In genomic region chrX:48945517-48946348, GRCh38 we compare ENCODE assay signal across 8 cellular contexts. TPM values are rescaled to one million over a fixed set of nuclear protein-coding genes. Genes with fewer than 3 reads are reported as not detected.
DNase-seq lines count a peak whose midpoint lies in the region; ATAC-seq, FAIRE-seq and TF ChIP-seq lines count a peak whose summit lies in the region.

No MANE protein-coding gene starts in this region.

- CTCF ChIA-PET in HepG2 (lab: Yijun Ruan, JAX; ENCODE audit: low intra/inter-chr PET ratio, low total read pairs): interaction anchor here (1.1 kb wide), 1 partner anchor 28 kb away, joined by 3 read pairs; no protein-coding TSS in a partner anchor

- H3K27me3 Mint-ChIP-seq in chondrocyte (ENCODE audit: low read depth): no peaks in the 10 kb centered on the region

- H3K36me3 Mint-ChIP-seq in chondrocyte (ENCODE audit: low read depth): no peaks in the 10 kb centered on the region

- in situ Hi-C loops in HepG2 (cut with HindIII; ENCODE audit: extremely low pct_ligation_motif_present, low pct_unique_long_range_greater_than_20kb): no loop called here

- H3K4me1 ChIP-seq in HepG2 (ENCODE audit: insufficient read depth, low read length) (peaks cover 25% of the 10 kb centered on the region), tibial artery (peaks cover 0 to 9% (median 0%) of the 10 kb centered on the region in 4 donors)

- FAIRE-seq in HTR-8/SVneo (lab: Jason Lieb, UNC): no peak
- peak; percentile 87 for FAIRE-seq in HepG2 (lab: Jason Lieb, UNC)

- DNase-seq in NCI-H345 (lab: John Stamatoyannopoulos, UW) (peak; percentile 16), NCI-H345 treated with DMSO at 0.1 percent for 48 hours (lab: John Stamatoyannopoulos, UW; ENCODE audit: unreplicated experiment) (no peak), HTR-8/SVneo (ENCODE audit: insufficient read length, low spot score) (peak; percentile 22), T-helper 9 cell (peak; percentile 49), chondrocyte (ENCODE audit: low spot score) (no peak), HepG2 (ENCODE audit: low spot score) (peak; percentile 40), tibial artery (no peak)

- H3K9me3 ChIP-seq in HepG2 (ENCODE audit: low read length) (no peaks in the 10 kb centered on the region), tibial artery (no peaks in the 10 kb centered on the region)

- H3K4me2 ChIP-seq in HepG2 (ENCODE audit: low read depth, low read length): no peak overlapping the region

- H4K20me1 ChIP-seq in HepG2 (ENCODE audit: insufficient read depth, low read length): peaks cover 4% of the 10 kb centered on the region; the same call in 1 of the 2 replicates

- H3K4me3 Mint-ChIP-seq in chondrocyte (ENCODE audit: unreplicated experiment): no peak overlapping the region

- peaks cover 2% of the 10 kb centered on the region for H3K9me3 Mint-ChIP-seq in chondrocyte (ENCODE audit: low read depth)

- H3K36me3 ChIP-seq in HepG2 (replicated peaks in 1 of 2; ENCODE audit: control insufficient read depth in 1 of 2, insufficient read depth in 2 of 2, low read length in 2 of 2) (peaks cover 0 to 4% of the 10 kb centered on the region in 2 experiments; a peak in 2 of 5 replicates), tibial artery (peaks cover 0 to 24% (median 0%) of the 10 kb centered on the region in 3 donors)

- H3K4me1 Mint-ChIP-seq in chondrocyte (ENCODE audit: low read depth): no peaks in the 10 kb centered on the region

- BruUV-seq in HepG2 (replicated peaks; lab: Mats Ljungman, UMichigan): no TSS peak

- H3K27me3 ChIP-seq in HepG2 (ENCODE audit: control insufficient read depth in 1 of 2, insufficient read depth in 2 of 2, low read length in 2 of 2) (no peaks in the 10 kb centered on the region), tibial artery (no peaks in the 10 kb centered on the region)

- TF ChIP-seq POLR2A in HepG2 (IDR thresholded peaks at IDR 0.05; ENCODE audit: insufficient read depth in 1 of 2, low read depth in 2 of 2, low read length in 2 of 2): no peak

- H3K9ac ChIP-seq in HepG2 (ENCODE audit: insufficient read depth, low read depth, low read length): no peak overlapping the region

- TF ChIP-seq EP300 in HepG2 (IDR thresholded peaks at IDR 0.05; ENCODE audit: low read depth in 2 of 2, low read length in 2 of 2) (no peak), HepG2 (CRISPR knock-in tag; IDR thresholded peaks at IDR 0.05; ENCODE audit: borderline replicate concordance) (no peak)

- H3K79me2 ChIP-seq in HepG2 (ENCODE audit: insufficient read depth, low read length): peaks cover 13% of the 10 kb centered on the region

- no peak overlapping the region for H3K4me3 ChIP-seq in HepG2 (replicated peaks in 1 of 3; ENCODE audit: insufficient read depth in 1 of 3, low read depth in 2 of 3, low read length in 3 of 3)
- H3K4me3 ChIP-seq in tibial artery: no peak overlapping the region

- H3K27ac ChIP-seq in HepG2 (ENCODE audit: extremely low read length, insufficient read depth, low read length) (no peak overlapping the region), tibial artery (no peak overlapping the region)

- H3K27ac Mint-ChIP-seq in chondrocyte (ENCODE audit: unreplicated experiment): peak overlapping the region; percentile 12

- TF ChIP-seq CTCF in chondrocyte (IDR thresholded peaks at IDR 0.05) (peak; percentile 82), HepG2 (CRISPR knock-in tag; IDR thresholded peaks at IDR 0.05) (peak; percentile 71), tibial artery (IDR thresholded peaks at IDR 0.05) (peak; percentile 47 to 53)

- no peak overlapping the region for H2AFZ ChIP-seq in HepG2 (ENCODE audit: low read length)

- WGBS in HepG2 (ENCODE audit: low lambda C conversion rate): 50% methylated on average over 4 of the region's 8 CpGs

- 0 out of 2 replicates have a peak, but pooled peaks have one; percentile 32 for TF ChIP-seq RAD21 in HepG2 (CRISPR knock-in tag; IDR thresholded peaks at IDR 0.05)

- ATAC-seq in HepG2: peak; percentile 80
- no peak for ATAC-seq in HG03280 (IDR thresholded peaks at IDR 0.05; ENCODE audit: unreplicated experiment)

- intact Hi-C loops in HepG2 (cut with micrococcal nuclease; ENCODE audit: unreplicated experiment): loop anchor here (1.0 to 5.0 kb wide), 2 partner anchors 17 to 183 kb away; partner anchors contain the start of gene GLOD5
- intact Hi-C loops in tibial artery (cut with DNase I; ENCODE audit: low total_unique reads): no loop called here

- POLR2A ChIA-PET in HepG2 (lab: Yijun Ruan, JAX): interaction anchor here (1.1 to 1.2 kb wide), 2 partner anchors 11 to 12 kb away, joined by 3 to 4 read pairs; partner anchors contain the start of gene OTUD5

RNA-seq across cellular contexts. Expression of gene OTUD5, which starts 11.7 kb away (rescaled TPM):
- total RNA-seq in chondrocyte: 47.4 to 49.0 TPM (median 47.5 TPM) in 3 replicates
- 16.9 and 18.4 TPM in 2 replicates for total RNA-seq in HepG2 (2016; rRNA removed; fragmentation: Illumina TruSeq; extraction: Trizol)
- total RNA-seq in HepG2 (2016; cell fraction: cytosol; rRNA removed; fragmentation: Illumina TruSeq; extraction: Trizol; ENCODE audit: low read depth): 7.3 and 7.9 TPM in 2 replicates
- total RNA-seq in HepG2 (2016; cell fraction: insoluble cytoplasmic fraction; rRNA removed; fragmentation: Illumina TruSeq; extraction: Trizol): 15.3 and 18.1 TPM in 2 replicates
- 13.3 and 13.6 TPM in 2 replicates for total RNA-seq in HepG2 (2016; cell fraction: membrane; rRNA removed; fragmentation: Illumina TruSeq; extraction: Trizol)
- 11.1 and 13.9 TPM in 2 replicates for total RNA-seq in HepG2 (2016; cell fraction: nucleus; rRNA removed; fragmentation: Illumina TruSeq; extraction: Trizol)
- 42.2 and 44.8 TPM in 2 replicates for polyA plus RNA-seq in HepG2 (2011; rRNA removed)
- polyA plus RNA-seq in HepG2 (2011; cell fraction: cytosol; rRNA removed): 29.5 and 29.7 TPM in 2 replicates
- 74.0 and 78.6 TPM in 2 replicates for polyA plus RNA-seq in HepG2 (2011; cell fraction: nucleus; rRNA removed)
- polyA plus RNA-seq in HepG2 (2012): 30.8 and 34.7 TPM in 2 replicates
- 14.5 and 15.7 TPM in 2 replicates for polyA plus RNA-seq in HepG2 (2016; cell fraction: cytosol; fragmentation: Illumina TruSeq; extraction: Trizol; ENCODE audit: low read depth)
- 20.0 and 25.8 TPM in 2 replicates for polyA plus RNA-seq in HepG2 (2016; cell fraction: insoluble cytoplasmic fraction; fragmentation: Illumina TruSeq; extraction: Trizol; ENCODE audit: low read depth)
- polyA plus RNA-seq in HepG2 (2016; cell fraction: membrane; fragmentation: Illumina TruSeq; extraction: Trizol; ENCODE audit: low read depth): 18.9 and 22.2 TPM in 2 replicates
- polyA plus RNA-seq in HepG2 (2016; cell fraction: nucleus; fragmentation: Illumina TruSeq; extraction: Trizol; ENCODE audit: insufficient read depth, low read depth): 32.8 and 33.6 TPM in 2 replicates
- polyA minus RNA-seq in HepG2 (2011; rRNA and poly(A)+ RNA removed; ENCODE audit: low replicate concordance): 40.8 and 110 TPM in 2 replicates
- polyA minus RNA-seq in HepG2 (2011; cell fraction: cytosol; rRNA and poly(A)+ RNA removed): 20.0 and 21.9 TPM in 2 replicates
- polyA minus RNA-seq in HepG2 (2011; cell fraction: nucleus; rRNA and poly(A)+ RNA removed): 14.8 and 17.9 TPM in 2 replicates

RNA-seq across cellular contexts. Expression of gene KCND1, which starts 25.9 kb away (rescaled TPM):
- total RNA-seq in chondrocyte: 1.4 to 1.7 TPM (median 1.6 TPM) in 3 replicates
- total RNA-seq in HepG2 (2016; rRNA removed; fragmentation: Illumina TruSeq; extraction: Trizol): 0.07 TPM in 1 of 2 replicates, not detected in the other
- not detected in 2 replicates for total RNA-seq in HepG2 (2016; cell fraction: cytosol; rRNA removed; fragmentation: Illumina TruSeq; extraction: Trizol; ENCODE audit: low read depth)
- 0.04 TPM in 1 of 2 replicates, not detected in the other for total RNA-seq in HepG2 (2016; cell fraction: insoluble cytoplasmic fraction; rRNA removed; fragmentation: Illumina TruSeq; extraction: Trizol)
- total RNA-seq in HepG2 (2016; cell fraction: membrane; rRNA removed; fragmentation: Illumina TruSeq; extraction: Trizol): not detected in 2 replicates
- 0.09 TPM in 1 of 2 replicates, not detected in the other for total RNA-seq in HepG2 (2016; cell fraction: nucleus; rRNA removed; fragmentation: Illumina TruSeq; extraction: Trizol)
- polyA plus RNA-seq in HepG2 (2011; rRNA removed): 0.30 and 1.1 TPM in 2 replicates
- polyA plus RNA-seq in HepG2 (2011; cell fraction: cytosol; rRNA removed): 0.08 and 0.10 TPM in 2 replicates
- 4.7 and 7.7 TPM in 2 replicates for polyA plus RNA-seq in HepG2 (2011; cell fraction: nucleus; rRNA removed)
- 0.68 and 1.8 TPM in 2 replicates for polyA plus RNA-seq in HepG2 (2012)
- polyA plus RNA-seq in HepG2 (2016; cell fraction: cytosol; fragmentation: Illumina TruSeq; extraction: Trizol; ENCODE audit: low read depth): 0.02 TPM in 1 of 2 replicates, not detected in the other
- 0.04 TPM in 1 of 2 replicates, not detected in the other for polyA plus RNA-seq in HepG2 (2016; cell fraction: insoluble cytoplasmic fraction; fragmentation: Illumina TruSeq; extraction: Trizol; ENCODE audit: low read depth)
- not detected in 2 replicates for polyA plus RNA-seq in HepG2 (2016; cell fraction: membrane; fragmentation: Illumina TruSeq; extraction: Trizol; ENCODE audit: low read depth)
- 0.56 and 0.63 TPM in 2 replicates for polyA plus RNA-seq in HepG2 (2016; cell fraction: nucleus; fragmentation: Illumina TruSeq; extraction: Trizol; ENCODE audit: insufficient read depth, low read depth)
- 0.40 and 0.68 TPM in 2 replicates for polyA minus RNA-seq in HepG2 (2011; rRNA and poly(A)+ RNA removed; ENCODE audit: low replicate concordance)
- polyA minus RNA-seq in HepG2 (2011; cell fraction: cytosol; rRNA and poly(A)+ RNA removed): not detected in 2 replicates
- 0.52 and 0.87 TPM in 2 replicates for polyA minus RNA-seq in HepG2 (2011; cell fraction: nucleus; rRNA and poly(A)+ RNA removed)

RNA-seq across cellular contexts. Expression of gene PIM2, which starts 26.9 kb away (rescaled TPM):
- total RNA-seq in chondrocyte (4.3 to 5.1 TPM (median 4.6 TPM) in 3 replicates), HepG2 (2016; rRNA removed; fragmentation: Illumina TruSeq; extraction: Trizol) (13.0 and 14.4 TPM in 2 replicates)
- 1.7 and 2.6 TPM in 2 replicates for total RNA-seq in HepG2 (2016; cell fraction: cytosol; rRNA removed; fragmentation: Illumina TruSeq; extraction: Trizol; ENCODE audit: low read depth)
- total RNA-seq in HepG2 (2016; cell fraction: insoluble cytoplasmic fraction; rRNA removed; fragmentation: Illumina TruSeq; extraction: Trizol): 11.9 and 13.2 TPM in 2 replicates
- 5.9 and 6.5 TPM in 2 replicates for total RNA-seq in HepG2 (2016; cell fraction: membrane; rRNA removed; fragmentation: Illumina TruSeq; extraction: Trizol)
- total RNA-seq in HepG2 (2016; cell fraction: nucleus; rRNA removed; fragmentation: Illumina TruSeq; extraction: Trizol): 7.9 and 8.0 TPM in 2 replicates
- polyA plus RNA-seq in HepG2 (2011; rRNA removed): 15.8 and 17.4 TPM in 2 replicates
- 10.3 and 10.6 TPM in 2 replicates for polyA plus RNA-seq in HepG2 (2011; cell fraction: cytosol; rRNA removed)
- polyA plus RNA-seq in HepG2 (2011; cell fraction: nucleus; rRNA removed): 14.3 and 17.5 TPM in 2 replicates
- 10.1 and 10.6 TPM in 2 replicates for polyA plus RNA-seq in HepG2 (2012)
- 1.1 TPM in 2 replicates for polyA plus RNA-seq in HepG2 (2016; cell fraction: cytosol; fragmentation: Illumina TruSeq; extraction: Trizol; ENCODE audit: low read depth)
- polyA plus RNA-seq in HepG2 (2016; cell fraction: insoluble cytoplasmic fraction; fragmentation: Illumina TruSeq; extraction: Trizol; ENCODE audit: low read depth): 14.0 and 15.2 TPM in 2 replicates
- polyA plus RNA-seq in HepG2 (2016; cell fraction: membrane; fragmentation: Illumina TruSeq; extraction: Trizol; ENCODE audit: low read depth): 3.5 and 4.0 TPM in 2 replicates
- polyA plus RNA-seq in HepG2 (2016; cell fraction: nucleus; fragmentation: Illumina TruSeq; extraction: Trizol; ENCODE audit: insufficient read depth, low read depth): 11.4 and 16.3 TPM in 2 replicates
- 17.3 and 37.4 TPM in 2 replicates for polyA minus RNA-seq in HepG2 (2011; rRNA and poly(A)+ RNA removed; ENCODE audit: low replicate concordance)
- polyA minus RNA-seq in HepG2 (2011; cell fraction: cytosol; rRNA and poly(A)+ RNA removed): 4.9 and 5.8 TPM in 2 replicates
- 8.5 and 10.9 TPM in 2 replicates for polyA minus RNA-seq in HepG2 (2011; cell fraction: nucleus; rRNA and poly(A)+ RNA removed)

RNA-seq across cellular contexts. Expression of gene SLC35A2, which starts 34.3 kb away (rescaled TPM):
- total RNA-seq in chondrocyte (32.3 to 39.2 TPM (median 38.9 TPM) in 3 replicates), HepG2 (2016; rRNA removed; fragmentation: Illumina TruSeq; extraction: Trizol) (17.2 and 32.1 TPM in 2 replicates)
- total RNA-seq in HepG2 (2016; cell fraction: cytosol; rRNA removed; fragmentation: Illumina TruSeq; extraction: Trizol; ENCODE audit: low read depth): 5.6 and 5.8 TPM in 2 replicates
- total RNA-seq in HepG2 (2016; cell fraction: insoluble cytoplasmic fraction; rRNA removed; fragmentation: Illumina TruSeq; extraction: Trizol): 13.8 and 35.7 TPM in 2 replicates
- total RNA-seq in HepG2 (2016; cell fraction: membrane; rRNA removed; fragmentation: Illumina TruSeq; extraction: Trizol): 12.4 and 13.9 TPM in 2 replicates
- total RNA-seq in HepG2 (2016; cell fraction: nucleus; rRNA removed; fragmentation: Illumina TruSeq; extraction: Trizol): 24.9 and 30.9 TPM in 2 replicates
- 40.8 and 46.4 TPM in 2 replicates for polyA plus RNA-seq in HepG2 (2011; rRNA removed)
- polyA plus RNA-seq in HepG2 (2011; cell fraction: cytosol; rRNA removed): 41.7 and 48.0 TPM in 2 replicates
- 31.2 and 31.5 TPM in 2 replicates for polyA plus RNA-seq in HepG2 (2011; cell fraction: nucleus; rRNA removed)
- 16.3 and 18.8 TPM in 2 replicates for polyA plus RNA-seq in HepG2 (2012)
- polyA plus RNA-seq in HepG2 (2016; cell fraction: cytosol; fragmentation: Illumina TruSeq; extraction: Trizol; ENCODE audit: low read depth): 6.8 and 8.5 TPM in 2 replicates
- polyA plus RNA-seq in HepG2 (2016; cell fraction: insoluble cytoplasmic fraction; fragmentation: Illumina TruSeq; extraction: Trizol; ENCODE audit: low read depth): 20.0 and 23.2 TPM in 2 replicates
- polyA plus RNA-seq in HepG2 (2016; cell fraction: membrane; fragmentation: Illumina TruSeq; extraction: Trizol; ENCODE audit: low read depth): 12.9 and 13.5 TPM in 2 replicates
- 57.8 and 62.5 TPM in 2 replicates for polyA plus RNA-seq in HepG2 (2016; cell fraction: nucleus; fragmentation: Illumina TruSeq; extraction: Trizol; ENCODE audit: insufficient read depth, low read depth)
- 110 and 137 TPM in 2 replicates for polyA minus RNA-seq in HepG2 (2011; rRNA and poly(A)+ RNA removed; ENCODE audit: low replicate concordance)
- 25.2 and 26.9 TPM in 2 replicates for polyA minus RNA-seq in HepG2 (2011; cell fraction: cytosol; rRNA and poly(A)+ RNA removed)
- polyA minus RNA-seq in HepG2 (2011; cell fraction: nucleus; rRNA and poly(A)+ RNA removed): 9.3 and 12.1 TPM in 2 replicates

RNA-seq across cellular contexts. Expression of gene PQBP1, which starts 48.0 kb away (rescaled TPM):
- total RNA-seq in chondrocyte (58.4 to 61.7 TPM (median 61.7 TPM) in 3 replicates), HepG2 (2016; rRNA removed; fragmentation: Illumina TruSeq; extraction: Trizol) (80.9 and 99.4 TPM in 2 replicates)
- total RNA-seq in HepG2 (2016; cell fraction: cytosol; rRNA removed; fragmentation: Illumina TruSeq; extraction: Trizol; ENCODE audit: low read depth): 33.5 and 34.4 TPM in 2 replicates
- total RNA-seq in HepG2 (2016; cell fraction: insoluble cytoplasmic fraction; rRNA removed; fragmentation: Illumina TruSeq; extraction: Trizol): 87.4 and 94.4 TPM in 2 replicates
- 35.6 and 39.4 TPM in 2 replicates for total RNA-seq in HepG2 (2016; cell fraction: membrane; rRNA removed; fragmentation: Illumina TruSeq; extraction: Trizol)
- total RNA-seq in HepG2 (2016; cell fraction: nucleus; rRNA removed; fragmentation: Illumina TruSeq; extraction: Trizol): 40.0 and 41.7 TPM in 2 replicates
- 58.1 and 66.9 TPM in 2 replicates for polyA plus RNA-seq in HepG2 (2011; rRNA removed)
- polyA plus RNA-seq in HepG2 (2011; cell fraction: cytosol; rRNA removed): 77.0 and 80.0 TPM in 2 replicates
- polyA plus RNA-seq in HepG2 (2011; cell fraction: nucleus; rRNA removed): 123 and 131 TPM in 2 replicates
- 72.0 and 77.4 TPM in 2 replicates for polyA plus RNA-seq in HepG2 (2012)
- polyA plus RNA-seq in HepG2 (2016; cell fraction: cytosol; fragmentation: Illumina TruSeq; extraction: Trizol; ENCODE audit: low read depth): 39.2 and 46.6 TPM in 2 replicates
- polyA plus RNA-seq in HepG2 (2016; cell fraction: insoluble cytoplasmic fraction; fragmentation: Illumina TruSeq; extraction: Trizol; ENCODE audit: low read depth): 111 and 112 TPM in 2 replicates
- polyA plus RNA-seq in HepG2 (2016; cell fraction: membrane; fragmentation: Illumina TruSeq; extraction: Trizol; ENCODE audit: low read depth): 42.4 and 43.0 TPM in 2 replicates
- 101 and 103 TPM in 2 replicates for polyA plus RNA-seq in HepG2 (2016; cell fraction: nucleus; fragmentation: Illumina TruSeq; extraction: Trizol; ENCODE audit: insufficient read depth, low read depth)
- polyA minus RNA-seq in HepG2 (2011; rRNA and poly(A)+ RNA removed; ENCODE audit: low replicate concordance): 33.5 and 103 TPM in 2 replicates
- 32.2 and 41.4 TPM in 2 replicates for polyA minus RNA-seq in HepG2 (2011; cell fraction: cytosol; rRNA and poly(A)+ RNA removed)
- 23.3 and 26.7 TPM in 2 replicates for polyA minus RNA-seq in HepG2 (2011; cell fraction: nucleus; rRNA and poly(A)+ RNA removed)

Comparison
In these comparisons a context has a peak if more than half of its experiments do, and no peak if none do; other contexts are left out.
1. DNase-seq: peak in NCI-H345 (single experiment), HTR-8/SVneo (single experiment), T-helper 9 cell (single experiment) and HepG2 (single experiment); none in NCI-H345 treated with DMSO at 0.1 percent for 48 hours (single experiment), chondrocyte (single experiment) and tibial artery (0 of 2).
2. Peak in every context shown above with its lines, with median percentiles within 50 percentile points of each other: CTCF ChIP-seq.